In genomic region chr6:148455674-148456559, GRCh38 we compare ENCODE assay signal across 14 cellular contexts.
A peak's percentile ranks its signal among the peaks of the same experiment; 100 is the strongest.
DNase-seq lines count a peak whose midpoint lies in the region; ATAC-seq lines count a peak whose summit lies in the region.
"Had no signal": no experiment of that assay in that cellular context is flagged by ENCODE, and none has a peak within 500 bp of the region (broad histone marks: within the 10 kb centered on the region; RNA-seq: fewer than 3 reads in every experiment).

No MANE protein-coding gene starts in this region.

- DNase-seq in Right ventricle myocardium superior, result no peak
- DNase-seq in cardiac septum (ENCODE audit: low spot score), result no peak
- DNase-seq in medulla oblongata (ENCODE audit: extremely low spot score), result peak; percentile 92
- DNase-seq in stimulated activated CD4-positive, alpha-beta T cell treated with anti-CD3 and anti-CD28 coated beads, Interleukin-4, amount 100 ng/mL, for 24 hours, result no peak
- no peak for DNase-seq in NCI-H2227 (lab: John Stamatoyannopoulos, UW; ENCODE audit: unreplicated experiment)
- DNase-seq: activated T-cell treated with anti-CD3 and anti-CD28 coated beads, Interleukin-2, amount 50 U/mL, for 4 hours; CD4-positive, alpha-beta memory T cell; NCI-H1048; NCI-H226; SIG-M5; T-helper 9 cell had no signal

- peak; percentile 20 for ATAC-seq in Right ventricle myocardium superior (ENCODE audit: poor library complexity)
- ATAC-seq in esophagus mucosa, result peak; percentile 7
- no peak for ATAC-seq in HG02763 (IDR thresholded peaks at IDR 0.05; ENCODE audit: unreplicated experiment)
- ATAC-seq in HG03520 (IDR thresholded peaks at IDR 0.05; ENCODE audit: unreplicated experiment), result no peak
- ATAC-seq: activated T-cell treated with anti-CD3 and anti-CD28 coated beads, Interleukin-2, amount 50 U/mL, for 4 hours had no signal

- intact Hi-C loops in Right ventricle myocardium superior (cut with DNase I) (no loop called here), cardiac septum (cut with DNase I) (no loop called here)

Comparison
In these comparisons a context has a peak if more than half of its experiments do, and no peak if none do; other contexts are left out.
1. ATAC-seq: peak in Right ventricle myocardium superior (single experiment) and esophagus mucosa (single experiment); none in HG02763 (single experiment) and HG03520 (single experiment).